Comparison of ENCODE assay signal across 9 cellular contexts in genomic region chr10:21724695-21725371, GRCh38.
DNase-seq lines count a peak whose midpoint lies in the region; ATAC-seq and TF ChIP-seq lines count a peak whose summit lies in the region.
"Had no signal": no experiment of that assay in that cellular context is flagged by ENCODE, and none has a peak within 500 bp of the region (broad histone marks: within the 10 kb centered on the region; RNA-seq: fewer than 3 reads in every experiment).

No MANE protein-coding gene starts in this region.

- DNase-seq in A172 (ENCODE audit: low spot score) (peak; percentile 96), GM10248 (ENCODE audit: extremely low spot score) (peak; percentile 37), NCI-H1092 (lab: John Stamatoyannopoulos, UW) (peak; percentile 96), SIG-M5 treated with dmso at 0.1 percent for 504 hours (lab: John Stamatoyannopoulos, UW; ENCODE audit: unreplicated experiment) (peak; percentile 92), caudate nucleus (lab: John Stamatoyannopoulos, UW) (peak in 52 of 61 donors; percentile 7 to 95 (median 62)), left kidney (ENCODE audit: low read depth, low spot score) (peak; percentile 94)
- DNase-seq in stimulated activated naive CD8-positive, alpha-beta T cell treated with anti-CD3 and anti-CD28 coated beads, Interleukin-15, amount 100 ng/mL, for 72 hours: peak; percentile 62 to 73

- POLR2A ChIA-PET in GM10248 (lab: Yijun Ruan, JAX): interaction anchor here (0.6 kb wide), 1 partner anchor 176 kb away, joined by 11 read pairs; no protein-coding TSS in a partner anchor

- TF ChIP-seq CTCF in GM10248 (IDR thresholded peaks at IDR 0.05; ENCODE audit: control extremely low read depth, extremely low read depth, low read depth, missing control alignments): no peak

- no peak overlapping the region for H3K27ac ChIP-seq in caudate nucleus (ENCODE audit: low read depth, low read length)
- H3K27ac ChIP-seq: skin epidermis had no signal

- ATAC-seq in HG02678 (IDR thresholded peaks at IDR 0.05; ENCODE audit: unreplicated experiment): peak; percentile 97
- peak; percentile 94 for ATAC-seq in stimulated activated naive CD8-positive, alpha-beta T cell treated with anti-CD3 and anti-CD28 coated beads, Interleukin-15, amount 100 ng/mL, for 72 hours

- CTCF ChIA-PET in GM10248 (lab: Yijun Ruan, JAX): interaction anchor here (0.7 to 2.0 kb wide), 8 partner anchors 9 to 229 kb away, joined by 3 to 6 read pairs (median 3); no protein-coding TSS in a partner anchor

- H3K9me3 Mint-ChIP-seq in stimulated activated naive CD8-positive, alpha-beta T cell treated with anti-CD3 and anti-CD28 coated beads, Interleukin-15, amount 100 ng/mL, for 72 hours: no peaks in the 10 kb centered on the region

- no peaks in the 10 kb centered on the region for H3K27me3 Mint-ChIP-seq in stimulated activated naive CD8-positive, alpha-beta T cell treated with anti-CD3 and anti-CD28 coated beads, Interleukin-15, amount 100 ng/mL, for 72 hours

- no peak overlapping the region for H3K4me3 Mint-ChIP-seq in stimulated activated naive CD8-positive, alpha-beta T cell treated with anti-CD3 and anti-CD28 coated beads, Interleukin-15, amount 100 ng/mL, for 72 hours

- peaks cover 24% of the 10 kb centered on the region for H3K4me1 Mint-ChIP-seq in stimulated activated naive CD8-positive, alpha-beta T cell treated with anti-CD3 and anti-CD28 coated beads, Interleukin-15, amount 100 ng/mL, for 72 hours

- H3K27ac Mint-ChIP-seq in stimulated activated naive CD8-positive, alpha-beta T cell treated with anti-CD3 and anti-CD28 coated beads, Interleukin-15, amount 100 ng/mL, for 72 hours: peak overlapping the region; percentile 47 to 86

Comparison
In these comparisons a context has a peak if more than half of its experiments do, and no peak if none do; other contexts are left out.
1. DNase-seq: peak in every context shown above with its lines; median percentile 96 in A172; 96 in NCI-H1092; 94 in left kidney; 92 in SIG-M5 treated with dmso at 0.1 percent for 504 hours; 68 in stimulated activated naive CD8-positive, alpha-beta T cell treated with anti-CD3 and anti-CD28 coated beads, Interleukin-15, amount 100 ng/mL, for 72 hours; 62 in caudate nucleus; 37 in GM10248.